ENCODE assay signal across 1 cellular context in the genomic region with DNA sequence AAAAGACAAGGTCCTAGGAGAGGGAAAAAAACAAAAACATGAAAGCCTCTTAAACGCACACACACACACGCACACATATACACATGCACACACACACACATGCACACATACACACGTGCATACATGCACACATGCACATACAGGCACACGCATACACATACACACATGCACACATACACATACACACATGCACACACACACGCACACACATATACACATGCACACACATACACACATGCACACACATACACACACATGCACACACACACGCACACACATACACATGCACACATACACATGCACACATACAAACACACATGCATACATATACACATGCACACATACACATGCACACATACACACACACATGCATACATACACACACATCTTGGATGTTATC.
TF ChIP-seq lines count a peak whose summit lies in the region.

No MANE protein-coding gene starts in this region.

TF ChIP-seq in HEK293, 187 proteins besides CTCF, POLR2A, EP300 and RAD21 (continued from another document):
- TF ChIP-seq, protein P1, sequence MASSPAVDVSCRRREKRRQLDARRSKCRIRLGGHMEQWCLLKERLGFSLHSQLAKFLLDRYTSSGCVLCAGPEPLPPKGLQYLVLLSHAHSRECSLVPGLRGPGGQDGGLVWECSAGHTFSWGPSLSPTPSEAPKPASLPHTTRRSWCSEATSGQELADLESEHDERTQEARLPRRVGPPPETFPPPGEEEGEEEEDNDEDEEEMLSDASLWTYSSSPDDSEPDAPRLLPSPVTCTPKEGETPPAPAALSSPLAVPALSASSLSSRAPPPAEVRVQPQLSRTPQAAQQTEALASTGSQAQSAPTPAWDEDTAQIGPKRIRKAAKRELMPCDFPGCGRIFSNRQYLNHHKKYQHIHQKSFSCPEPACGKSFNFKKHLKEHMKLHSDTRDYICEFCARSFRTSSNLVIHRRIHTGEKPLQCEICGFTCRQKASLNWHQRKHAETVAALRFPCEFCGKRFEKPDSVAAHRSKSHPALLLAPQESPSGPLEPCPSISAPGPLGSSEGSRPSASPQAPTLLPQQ (tag by site-specific recombination; IDR thresholded peaks at IDR 0.05) = no peak
- TF ChIP-seq YY1 (tag by site-specific recombination; IDR thresholded peaks at IDR 0.05) = no peak
- TF ChIP-seq ZNF350 (tag by site-specific recombination; IDR thresholded peaks at IDR 0.05) = no peak
- TF ChIP-seq ZNF274 (IDR thresholded peaks at IDR 0.05; ENCODE audit: low read length) = no peak
- no peak for TF ChIP-seq ZNF274 (tag by site-specific recombination; IDR thresholded peaks at IDR 0.05; ENCODE audit: borderline replicate concordance)
- TF ChIP-seq ZSCAN16 (tag by site-specific recombination; IDR thresholded peaks at IDR 0.05) = no peak
- no peak for TF ChIP-seq ZBTB17 (tag by site-specific recombination; IDR thresholded peaks at IDR 0.05)
- TF ChIP-seq, protein P2, sequence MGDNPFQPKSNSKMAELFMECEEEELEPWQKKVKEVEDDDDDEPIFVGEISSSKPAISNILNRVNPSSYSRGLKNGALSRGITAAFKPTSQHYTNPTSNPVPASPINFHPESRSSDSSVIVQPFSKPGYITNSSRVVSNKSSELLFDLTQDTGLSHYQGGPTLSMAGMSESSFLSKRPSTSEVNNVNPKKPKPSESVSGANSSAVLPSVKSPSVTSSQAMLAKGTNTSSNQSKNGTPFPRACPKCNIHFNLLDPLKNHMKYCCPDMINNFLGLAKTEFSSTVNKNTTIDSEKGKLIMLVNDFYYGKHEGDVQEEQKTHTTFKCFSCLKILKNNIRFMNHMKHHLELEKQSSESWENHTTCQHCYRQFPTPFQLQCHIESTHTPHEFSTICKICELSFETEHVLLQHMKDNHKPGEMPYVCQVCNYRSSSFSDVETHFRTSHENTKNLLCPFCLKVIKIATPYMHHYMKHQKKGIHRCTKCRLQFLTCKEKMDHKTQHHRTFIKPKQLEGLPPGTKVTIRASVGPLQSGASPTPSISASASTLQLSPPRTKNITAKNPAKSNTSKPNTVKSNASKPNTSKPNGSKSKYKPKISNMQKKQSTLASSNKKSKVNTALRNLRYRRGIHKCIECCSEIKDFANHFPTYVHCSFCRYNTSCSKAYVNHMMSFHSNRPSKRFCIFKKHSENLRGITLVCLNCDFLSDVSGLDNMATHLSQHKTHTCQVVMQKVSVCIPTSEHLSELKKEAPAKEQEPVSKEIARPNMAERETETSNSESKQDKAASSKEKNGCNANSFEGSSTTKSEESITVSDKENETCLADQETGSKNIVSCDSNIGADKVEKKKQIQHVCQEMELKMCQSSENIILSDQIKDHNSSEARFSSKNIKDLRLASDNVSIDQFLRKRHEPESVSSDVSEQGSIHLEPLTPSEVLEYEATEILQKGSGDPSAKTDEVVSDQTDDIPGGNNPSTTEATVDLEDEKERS (tag by site-specific recombination; IDR thresholded peaks at IDR 0.05) = no peak
- TF ChIP-seq ZNF324 (tag by site-specific recombination; IDR thresholded peaks at IDR 0.05) = no peak
TF ChIP-seq in HEK293: peak in this region for 6.
